30 cellular contexts compared by ENCODE assay signal in genomic region chr6:64100702-64101101, GRCh38.
"Had no signal": no experiment of that assay in that cellular context is flagged by ENCODE, and none has a peak within 500 bp of the region (broad histone marks: within the 10 kb centered on the region; RNA-seq: fewer than 3 reads in every experiment).

No MANE protein-coding gene starts in this region.

- DNase-seq: activated CD4-positive, alpha-beta T cell treated with anti-CD3 and anti-CD28 coated beads for 48 hours; activated CD4-positive, alpha-beta T cell treated with anti-CD3 and anti-CD28 coated beads, Interleukin-2, amount 50 U/mL, for 48 hours; activated CD8-positive, alpha-beta memory T cell treated with anti-CD3 and anti-CD28 coated beads for 24 hours; activated effector memory CD4-positive, alpha-beta T cell treated with anti-CD3 and anti-CD28 coated beads, Interleukin-2, amount 50 U/mL, for 16 hours; activated naive CD4-positive, alpha-beta T cell treated with anti-CD3 and anti-CD28 coated beads, Interleukin-2, amount 10 ng/mL, durations not matched to agents 7 days and 5 days; activated naive CD8-positive, alpha-beta T cell treated with anti-CD3 and anti-CD28 coated beads, Interleukin-2, amount 10 ng/mL, durations not matched to agents 7 days and 5 days; brain microvascular endothelial cell; dorsolateral prefrontal cortex; left cardiac atrium; mammary epithelial cell; nephron progenitor cell; nucleus accumbens; pancreas; retina; stimulated activated CD4-positive, alpha-beta T cell treated with anti-CD3 and anti-CD28 coated beads, Interleukin-4, amount 100 ng/mL, for 4 hours; stimulated activated CD8-positive, alpha-beta memory T cell treated with anti-CD3 and anti-CD28 coated beads, Interleukin-4, amount 100 ng/mL, for 48 hours; stimulated activated naive CD8-positive, alpha-beta T cell treated with anti-CD3 and anti-CD28 coated beads, Interleukin-15, amount 100 ng/mL, for 72 hours; substantia nigra; WERI-Rb-1 had no signal

- H3K36me3 ChIP-seq: brain microvascular endothelial cell, gastroesophageal sphincter, pancreas, prostate gland, WERI-Rb-1 had no signal

- ATAC-seq: activated CD4-positive, CD25-positive, alpha-beta regulatory T cell treated with anti-CD3 and anti-CD28 coated beads, Interleukin-2, amount 50 U/mL, for 24 hours; gastroesophageal sphincter; left cardiac atrium; pancreas; sciatic nerve; stimulated activated memory B cell treated with anti-CD40 and anti-IgM and Interleukin-4, amounts not matched to agents 10 μg/mL and 1 μg/mL and 100 μg/mL, for 72 hours; stimulated activated naive CD8-positive, alpha-beta T cell treated with anti-CD3 and anti-CD28 coated beads, Interleukin-15, amount 100 ng/mL, for 72 hours had no signal

- H3K79me2 ChIP-seq: hepatocyte had no signal

- FAIRE-seq: astrocyte, endothelial cell of umbilical vein, keratinocyte, pancreas had no signal

- H3K4me3 ChIP-seq: coronary artery, dorsolateral prefrontal cortex, gastroesophageal sphincter, hepatocyte, pancreas, prostate gland, skin epidermis had no signal

- H3K9me3 ChIP-seq: pancreas, prostate gland had no signal

- H3K27ac ChIP-seq: brain microvascular endothelial cell, coronary artery, dorsolateral prefrontal cortex, gastroesophageal sphincter, hepatocyte, pancreas, prostate gland, skin epidermis, WERI-Rb-1 had no signal

- H3K4me2 ChIP-seq: hepatocyte had no signal

- H3K4me1 ChIP-seq: gastroesophageal sphincter, pancreas, prostate gland had no signal

- H3K27me3 ChIP-seq: brain microvascular endothelial cell, dorsolateral prefrontal cortex, gastroesophageal sphincter, hepatocyte, pancreas had no signal

- H2AFZ ChIP-seq: hepatocyte had no signal
